In the genomic region with DNA sequence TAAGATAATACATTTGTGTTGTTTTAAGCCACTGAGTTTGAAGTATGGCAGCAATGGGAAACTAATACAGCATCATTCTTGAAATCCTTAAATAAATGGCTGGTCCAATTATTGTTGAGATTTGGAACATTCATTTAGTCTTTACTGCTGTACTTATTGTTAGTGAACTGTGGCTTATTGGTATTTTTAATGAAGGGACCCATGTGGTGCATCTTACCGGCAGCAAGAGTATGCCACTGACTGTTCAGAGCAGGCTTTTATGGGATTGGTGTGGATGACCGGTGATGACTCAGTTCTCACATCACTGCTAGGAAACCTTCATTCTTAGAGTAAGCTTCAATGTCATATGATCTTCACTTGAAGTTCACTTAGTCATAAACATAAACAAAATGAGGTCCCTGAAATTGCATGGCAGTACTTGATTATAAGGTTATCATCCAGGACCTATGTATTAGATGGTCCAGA, we compare ENCODE assay signal across 16 cellular contexts. TPM values are rescaled to one million over a fixed set of nuclear protein-coding genes. Genes with fewer than 3 reads are reported as not detected.
DNase-seq lines count a peak whose midpoint lies in the region; FAIRE-seq and TF ChIP-seq lines count a peak whose summit lies in the region.
"Had no signal": no experiment of that assay in that cellular context is flagged by ENCODE, and none has a peak within 500 bp of the region (broad histone marks: within the 10 kb centered on the region; RNA-seq: fewer than 3 reads in every experiment).

No MANE protein-coding gene starts in this region.

- 67% methylated on average over 2 of the region's 2 CpGs for WGBS in mammary epithelial cell (ENCODE audit: low coverage, missing lambda C conversion rate)

- no peak overlapping the region for H3K4me2 ChIP-seq in mammary epithelial cell (ENCODE audit: insufficient read depth, low read depth, low read length)

- H3K4me3 ChIP-seq in BJ (ENCODE audit: low read depth, low read length), result no peak overlapping the region
- no peak overlapping the region for H3K4me3 ChIP-seq in mammary epithelial cell (replicated peaks in 1 of 3; ENCODE audit: insufficient read depth in 1 of 3, low read depth in 2 of 3, low read length in 3 of 3)
- H3K4me3 ChIP-seq: body of pancreas, lung, testis had no signal

- no peak overlapping the region for H3K9ac ChIP-seq in mammary epithelial cell (ENCODE audit: insufficient read depth, low read length)
- H3K9ac ChIP-seq: parathyroid adenoma had no signal

- no peaks in the 10 kb centered on the region for H4K20me1 ChIP-seq in mammary epithelial cell (ENCODE audit: insufficient read depth, low read length)

- intact Hi-C loops in mammary epithelial cell (cut with micrococcal nuclease), result no loop called here

- H3K79me2 ChIP-seq in mammary epithelial cell (ENCODE audit: insufficient read depth, low read length), result no peaks in the 10 kb centered on the region
- H3K79me2 ChIP-seq: parathyroid adenoma had no signal

- no peaks in the 10 kb centered on the region for H3K4me1 ChIP-seq in mammary epithelial cell (ENCODE audit: insufficient read depth, low read length)
- H3K4me1 ChIP-seq: body of pancreas, parathyroid adenoma, testis had no signal

- no peaks in the 10 kb centered on the region for H3K9me3 ChIP-seq in mammary epithelial cell (replicated peaks; ENCODE audit: insufficient read depth, low read length)
- H3K9me3 ChIP-seq: body of pancreas, testis had no signal

- in situ Hi-C loops in mammary epithelial cell (cut with MboI; ENCODE audit: low sequenced_read_pairs in 2 of 2), result no loop called here

- POLR2A ChIA-PET in BJ (lab: Charles Lee), result interaction anchor here (0.7 kb wide), 1 partner anchor 190 kb away, joined by 3 read pairs; no protein-coding TSS in a partner anchor

- BruUV-seq in mammary epithelial cell (replicated peaks; lab: Mats Ljungman, UMichigan), result no TSS peak

- H3K27me3 ChIP-seq in BJ (ENCODE audit: control insufficient read depth, insufficient read depth, low read length), result no peaks in the 10 kb centered on the region
- H3K27me3 ChIP-seq in mammary epithelial cell (ENCODE audit: insufficient read depth, low read length), result no peaks in the 10 kb centered on the region
- H3K27me3 ChIP-seq: body of pancreas, testis had no signal

- no peak overlapping the region for H2AFZ ChIP-seq in mammary epithelial cell (ENCODE audit: low read depth, low read length)
- H2AFZ ChIP-seq: parathyroid adenoma had no signal

- dilution Hi-C loops in mammary epithelial cell (cut with HindIII; ENCODE audit: low sequenced_read_pairs), result no loop called here

- CTCF ChIA-PET in BJ (lab: Yijun Ruan, JAX) (interaction anchor here (0.8 kb wide), 1 partner anchor 16 kb away, joined by 3 read pairs; no protein-coding TSS in a partner anchor), mammary epithelial cell (lab: Charles Lee; ENCODE audit: low non-redundant PET) (no interaction called here)

- no peak overlapping the region for H3K27ac ChIP-seq in mammary epithelial cell (ENCODE audit: insufficient read depth, low read depth, low read length)
- H3K27ac ChIP-seq: body of pancreas, parathyroid adenoma, testis had no signal

- DNase-seq in BJ (ENCODE audit: low read depth), result peak; percentile 70
- peak; percentile 35 for DNase-seq in HTR-8/SVneo (ENCODE audit: insufficient read length, low spot score)
- DNase-seq in mammary epithelial cell, result peak; percentile 62
- DNase-seq in myocyte (ENCODE audit: low read depth), result peak; percentile 32
- no peak for DNase-seq in SHP77 (lab: John Stamatoyannopoulos, UW)
- no peak for DNase-seq in activated T-cell treated with anti-CD3 and anti-CD28 coated beads, Interleukin-2, amount 50 U/mL, for 1 hour
- DNase-seq in NCI-H2107 (lab: John Stamatoyannopoulos, UW), result no peak
- DNase-seq in DMS79 (lab: John Stamatoyannopoulos, UW), result no peak
- DNase-seq: activated T-cell treated with anti-CD3 and anti-CD28 coated beads for 4 hours, body of pancreas, Calu3, NCI-H1694 treated with DMSO at 0.1 percent for 48 hours, testis had no signal

- H3K36me3 ChIP-seq in BJ (ENCODE audit: control insufficient read depth, insufficient read depth, low read length) (no peaks in the 10 kb centered on the region), mammary epithelial cell (ENCODE audit: insufficient read depth, low read length) (no peaks in the 10 kb centered on the region)

- TF ChIP-seq CTCF in BJ (IDR thresholded peaks at IDR 0.05; ENCODE audit: insufficient read depth, low read depth, low read length), result no peak
- no peak for TF ChIP-seq CTCF in mammary epithelial cell (conservative IDR thresholded peaks at IDR 0.05 in 1 of 2, IDR thresholded peaks at IDR 0.05 in 1 of 2; ENCODE audit: extremely low read depth in 1 of 2, insufficient read depth in 1 of 2, low read depth in 1 of 2, low read length in 2 of 2)

- no peak for FAIRE-seq in HTR-8/SVneo (lab: Jason Lieb, UNC)
- FAIRE-seq: TTC549 had no signal

RNA-seq across cellular contexts. Expression of gene PRKAA2, which starts 31.5 kb away (rescaled TPM):
- polyA plus RNA-seq in BJ (2011; rRNA removed) (0.70 and 1.6 TPM in 2 replicates), mammary epithelial cell (0.03 TPM)
- 1.4 and 1.8 TPM in 2 replicates for polyA minus RNA-seq in BJ (2011; rRNA and poly(A)+ RNA removed)
- total RNA-seq in mammary epithelial cell (1 to 10 TPM in 1 of 2 donors, under 1 TPM in 1; 0.07 to 5.8 TPM), myocyte (9.1 and 10.5 TPM in 2 replicates)
- not detected for polyA minus RNA-seq in mammary epithelial cell
- 1.4 TPM for polyA plus RNA-seq in myocyte (2012)

Comparison
In these comparisons a context has a peak if more than half of its experiments do, and no peak if none do; other contexts are left out.
1. DNase-seq: peak in BJ (single experiment), HTR-8/SVneo (single experiment), mammary epithelial cell (single experiment) and myocyte (single experiment); none in SHP77 (0 of 2), activated T-cell treated with anti-CD3 and anti-CD28 coated beads, Interleukin-2, amount 50 U/mL, for 1 hour (single experiment), NCI-H2107 (single experiment) and DMS79 (single experiment).